Comparison of ENCODE assay signal across 11 cellular contexts in the genomic region with DNA sequence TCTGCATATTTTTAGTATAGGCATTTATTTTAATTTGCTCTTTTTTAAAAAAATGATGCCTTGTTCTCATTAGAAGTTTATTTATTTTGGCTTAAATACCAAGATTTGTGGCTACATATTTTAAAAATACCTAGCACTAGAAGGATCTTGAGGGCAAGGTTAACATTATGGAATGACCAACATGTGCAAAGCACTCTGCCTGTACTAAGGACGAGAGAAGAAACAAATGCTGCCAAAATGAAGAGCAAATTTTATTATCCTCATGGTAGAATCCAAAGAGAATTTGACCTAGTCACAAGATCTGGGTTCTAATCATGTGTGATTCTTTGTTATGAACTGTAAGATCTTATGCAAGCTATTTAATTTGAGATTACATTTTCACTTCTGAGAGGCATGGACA. TPM values are rescaled to one million over a fixed set of nuclear protein-coding genes. Genes with fewer than 3 reads are reported as not detected.
DNase-seq lines count a peak whose midpoint lies in the region; TF ChIP-seq lines count a peak whose summit lies in the region.
"Had no signal": no experiment of that assay in that cellular context is flagged by ENCODE, and none has a peak within 500 bp of the region (broad histone marks: within the 10 kb centered on the region; RNA-seq: fewer than 3 reads in every experiment).

No MANE protein-coding gene starts in this region.

- H3K27ac Mint-ChIP-seq in activated naive CD4-positive, alpha-beta T cell treated with anti-CD3 and anti-CD28 coated beads, Interleukin-2, amount 50 U/mL, for 24 hours = no peak overlapping the region

- H3K4me3 ChIP-seq in fibroblast of pulmonary artery (replicated peaks; ENCODE audit: low read depth, low read length) = peak overlapping the region; percentile 93
- peak overlapping the region; percentile 94 for H3K4me3 ChIP-seq in smooth muscle cell
- H3K4me3 ChIP-seq: lung had no signal

- no peak overlapping the region for H2AFZ ChIP-seq in smooth muscle cell (ENCODE audit: low read depth)

- no peak for DNase-seq in activated naive CD4-positive, alpha-beta T cell (lab: John Stamatoyannopoulos, UW)
- peak; percentile 10 for DNase-seq in RPMI7951 (ENCODE audit: low read depth)
- DNase-seq in fibroblast of pulmonary artery (ENCODE audit: low read depth) = no peak
- no peak for DNase-seq in smooth muscle cell (lab: John Stamatoyannopoulos, UW; ENCODE audit: unreplicated experiment)
- no peak for DNase-seq in HuH-7.5 (ENCODE audit: low spot score)
- no peak for DNase-seq in dermis blood vessel endothelial cell
- no peak for DNase-seq in HPDE6-E6E7 (ENCODE audit: extremely low spot score)
- DNase-seq: T-helper 9 cell had no signal

- H3K4me1 Mint-ChIP-seq in activated naive CD4-positive, alpha-beta T cell treated with anti-CD3 and anti-CD28 coated beads, Interleukin-2, amount 50 U/mL, for 24 hours = peaks cover 74% of the 10 kb centered on the region

- no peak for TF ChIP-seq CTCF in fibroblast of pulmonary artery (IDR thresholded peaks at IDR 0.05; ENCODE audit: low read length, missing control alignments)
- no peak for TF ChIP-seq CTCF in smooth muscle cell (IDR thresholded peaks at IDR 0.05; ENCODE audit: borderline replicate concordance, insufficient read depth, poor library complexity, severe bottlenecking)

- H3K4me2 ChIP-seq in smooth muscle cell = peak overlapping the region; percentile 99

- H3K9ac ChIP-seq in smooth muscle cell (ENCODE audit: low read depth) = no peak overlapping the region

- peaks cover 21% of the 10 kb centered on the region for H3F3A ChIP-seq in smooth muscle cell (ENCODE audit: low read depth)

- H3K4me1 ChIP-seq in smooth muscle cell (ENCODE audit: low read depth) = peaks cover 49% of the 10 kb centered on the region

- H3K27me3 Mint-ChIP-seq in activated naive CD4-positive, alpha-beta T cell treated with anti-CD3 and anti-CD28 coated beads, Interleukin-2, amount 50 U/mL, for 24 hours = no peaks in the 10 kb centered on the region

- no peaks in the 10 kb centered on the region for H3K27me3 ChIP-seq in smooth muscle cell (ENCODE audit: low read depth)

- no peak overlapping the region for H3K27ac ChIP-seq in smooth muscle cell (ENCODE audit: low read depth)
- H3K27ac ChIP-seq: C4-2B had no signal

- H3K36me3 ChIP-seq in smooth muscle cell (ENCODE audit: low read depth) = no peaks in the 10 kb centered on the region

- WGBS in smooth muscle cell (ENCODE audit: low lambda C conversion rate) = 71% methylated on average over 1 of the region's 1 CpG

- H4K20me1 ChIP-seq in smooth muscle cell (ENCODE audit: low read depth) = peaks cover 73% of the 10 kb centered on the region

- H3K79me2 ChIP-seq in smooth muscle cell (ENCODE audit: low read depth) = peaks cover 74% of the 10 kb centered on the region

- peaks cover 10% of the 10 kb centered on the region for H3K36me3 Mint-ChIP-seq in activated naive CD4-positive, alpha-beta T cell treated with anti-CD3 and anti-CD28 coated beads, Interleukin-2, amount 50 U/mL, for 24 hours

- H3K4me3 Mint-ChIP-seq in activated naive CD4-positive, alpha-beta T cell treated with anti-CD3 and anti-CD28 coated beads, Interleukin-2, amount 50 U/mL, for 24 hours = peak overlapping the region; percentile 50

- H3K9me3 ChIP-seq in smooth muscle cell (replicated peaks; ENCODE audit: low read depth) = no peaks in the 10 kb centered on the region

- no peaks in the 10 kb centered on the region for H3K9me3 Mint-ChIP-seq in activated naive CD4-positive, alpha-beta T cell treated with anti-CD3 and anti-CD28 coated beads, Interleukin-2, amount 50 U/mL, for 24 hours

RNA-seq across cellular contexts. Expression of a gene that starts 2.8 kb away (rescaled TPM):
- total RNA-seq in RPMI7951 (2014; rRNA removed; shearing (Covaris generic)) = 55.2 and 78.3 TPM in 2 replicates
- total RNA-seq in smooth muscle cell (123 and 158 TPM in 2 replicates), dermis blood vessel endothelial cell (110 and 162 TPM in 2 replicates)
- polyA plus RNA-seq in smooth muscle cell = 122 TPM in 2 replicates
